2 cellular contexts compared by ENCODE assay signal in the genomic region with DNA sequence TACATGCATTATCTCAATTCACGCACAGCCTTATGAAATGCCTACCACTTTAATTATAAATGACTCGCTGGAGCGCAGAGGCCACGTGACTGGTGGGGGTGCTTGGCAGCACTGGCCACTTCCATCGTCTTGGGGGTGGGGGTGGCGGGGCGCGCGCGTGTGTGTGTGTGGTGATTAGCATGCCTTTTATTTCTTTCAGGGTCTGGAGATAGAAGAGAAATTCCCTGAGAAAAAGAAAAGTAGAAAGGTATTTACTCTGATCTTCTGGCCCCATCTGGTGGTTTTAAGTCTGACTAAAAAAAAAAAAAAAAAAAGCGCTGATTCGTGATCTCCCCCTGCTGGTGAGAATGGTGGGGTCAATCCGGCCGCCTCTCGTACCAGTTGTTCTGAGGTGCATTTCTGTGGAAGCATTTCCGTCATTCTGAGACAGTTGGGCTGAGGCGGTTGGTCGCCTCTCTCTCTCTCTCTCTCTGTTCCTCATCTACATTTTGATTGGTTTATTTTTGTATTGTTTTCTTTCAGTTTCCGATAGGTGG.
TF ChIP-seq lines count a peak whose summit lies in the region.

A gene with protein sequence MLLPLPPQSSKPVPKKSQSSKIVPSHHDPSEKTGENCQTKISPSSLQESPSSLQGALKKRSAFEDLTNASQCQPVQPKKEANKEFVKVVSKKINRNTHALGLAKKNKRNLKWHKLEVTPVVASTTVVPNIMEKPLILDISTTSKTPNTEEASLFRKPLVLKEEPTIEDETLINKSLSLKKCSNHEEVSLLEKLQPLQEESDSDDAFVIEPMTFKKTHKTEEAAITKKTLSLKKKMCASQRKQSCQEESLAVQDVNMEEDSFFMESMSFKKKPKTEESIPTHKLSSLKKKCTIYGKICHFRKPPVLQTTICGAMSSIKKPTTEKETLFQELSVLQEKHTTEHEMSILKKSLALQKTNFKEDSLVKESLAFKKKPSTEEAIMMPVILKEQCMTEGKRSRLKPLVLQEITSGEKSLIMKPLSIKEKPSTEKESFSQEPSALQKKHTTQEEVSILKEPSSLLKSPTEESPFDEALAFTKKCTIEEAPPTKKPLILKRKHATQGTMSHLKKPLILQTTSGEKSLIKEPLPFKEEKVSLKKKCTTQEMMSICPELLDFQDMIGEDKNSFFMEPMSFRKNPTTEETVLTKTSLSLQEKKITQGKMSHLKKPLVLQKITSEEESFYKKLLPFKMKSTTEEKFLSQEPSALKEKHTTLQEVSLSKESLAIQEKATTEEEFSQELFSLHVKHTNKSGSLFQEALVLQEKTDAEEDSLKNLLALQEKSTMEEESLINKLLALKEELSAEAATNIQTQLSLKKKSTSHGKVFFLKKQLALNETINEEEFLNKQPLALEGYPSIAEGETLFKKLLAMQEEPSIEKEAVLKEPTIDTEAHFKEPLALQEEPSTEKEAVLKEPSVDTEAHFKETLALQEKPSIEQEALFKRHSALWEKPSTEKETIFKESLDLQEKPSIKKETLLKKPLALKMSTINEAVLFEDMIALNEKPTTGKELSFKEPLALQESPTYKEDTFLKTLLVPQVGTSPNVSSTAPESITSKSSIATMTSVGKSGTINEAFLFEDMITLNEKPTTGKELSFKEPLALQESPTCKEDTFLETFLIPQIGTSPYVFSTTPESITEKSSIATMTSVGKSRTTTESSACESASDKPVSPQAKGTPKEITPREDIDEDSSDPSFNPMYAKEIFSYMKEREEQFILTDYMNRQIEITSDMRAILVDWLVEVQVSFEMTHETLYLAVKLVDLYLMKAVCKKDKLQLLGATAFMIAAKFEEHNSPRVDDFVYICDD (N-terminal part only) (plus strand): TSS at position 402 of the 536 bp plus-strand sequence. CDS start 80,399 bp downstream, outside the sequence.

TF ChIP-seq in HEK293, 187 proteins besides CTCF, POLR2A, EP300 and RAD21 (continued from another document and continues in another):
- no peak for TF ChIP-seq ZNF830 (tag by site-specific recombination; IDR thresholded peaks at IDR 0.05; ENCODE audit: low read depth)
- no peak for TF ChIP-seq YY1 (tag by site-specific recombination; IDR thresholded peaks at IDR 0.05)
- no peak for TF ChIP-seq ZNF664 (tag by site-specific recombination; IDR thresholded peaks at IDR 0.05)
- TF ChIP-seq, protein P1, sequence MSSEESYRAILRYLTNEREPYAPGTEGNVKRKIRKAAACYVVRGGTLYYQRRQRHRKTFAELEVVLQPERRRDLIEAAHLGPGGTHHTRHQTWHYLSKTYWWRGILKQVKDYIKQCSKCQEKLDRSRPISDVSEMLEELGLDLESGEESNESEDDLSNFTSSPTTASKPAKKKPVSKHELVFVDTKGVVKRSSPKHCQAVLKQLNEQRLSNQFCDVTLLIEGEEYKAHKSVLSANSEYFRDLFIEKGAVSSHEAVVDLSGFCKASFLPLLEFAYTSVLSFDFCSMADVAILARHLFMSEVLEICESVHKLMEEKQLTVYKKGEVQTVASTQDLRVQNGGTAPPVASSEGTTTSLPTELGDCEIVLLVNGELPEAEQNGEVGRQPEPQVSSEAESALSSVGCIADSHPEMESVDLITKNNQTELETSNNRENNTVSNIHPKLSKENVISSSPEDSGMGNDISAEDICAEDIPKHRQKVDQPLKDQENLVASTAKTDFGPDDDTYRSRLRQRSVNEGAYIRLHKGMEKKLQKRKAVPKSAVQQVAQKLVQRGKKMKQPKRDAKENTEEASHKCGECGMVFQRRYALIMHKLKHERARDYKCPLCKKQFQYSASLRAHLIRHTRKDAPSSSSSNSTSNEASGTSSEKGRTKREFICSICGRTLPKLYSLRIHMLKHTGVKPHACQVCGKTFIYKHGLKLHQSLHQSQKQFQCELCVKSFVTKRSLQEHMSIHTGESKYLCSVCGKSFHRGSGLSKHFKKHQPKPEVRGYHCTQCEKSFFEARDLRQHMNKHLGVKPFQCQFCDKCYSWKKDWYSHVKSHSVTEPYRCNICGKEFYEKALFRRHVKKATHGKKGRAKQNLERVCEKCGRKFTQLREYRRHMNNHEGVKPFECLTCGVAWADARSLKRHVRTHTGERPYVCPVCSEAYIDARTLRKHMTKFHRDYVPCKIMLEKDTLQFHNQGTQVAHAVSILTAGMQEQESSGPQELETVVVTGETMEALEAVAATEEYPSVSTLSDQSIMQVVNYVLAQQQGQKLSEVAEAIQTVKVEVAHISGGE (tag by site-specific recombination; conservative IDR thresholded peaks at IDR 0.05; ENCODE audit: low read depth) = no peak
- no peak for TF ChIP-seq ZFP37 (tag by site-specific recombination; IDR thresholded peaks at IDR 0.05)
- TF ChIP-seq ZNF571 (tag by site-specific recombination; IDR thresholded peaks at IDR 0.05) = no peak
- TF ChIP-seq ZNF354C (tag by site-specific recombination; IDR thresholded peaks at IDR 0.05; ENCODE audit: borderline replicate concordance, low read depth) = no peak
- peak; percentile 13 for TF ChIP-seq SETDB1 (IDR thresholded peaks at IDR 0.05; ENCODE audit: insufficient read length, low read length)
- peak; percentile 58 for TF ChIP-seq ZNF654 (tag by site-specific recombination; IDR thresholded peaks at IDR 0.05; ENCODE audit: low read depth)
- TF ChIP-seq IKZF3 (tag by site-specific recombination; IDR thresholded peaks at IDR 0.05) = no peak
- no peak for TF ChIP-seq ZNF175 (tag by site-specific recombination; IDR thresholded peaks at IDR 0.05)
- TF ChIP-seq, protein P2, sequence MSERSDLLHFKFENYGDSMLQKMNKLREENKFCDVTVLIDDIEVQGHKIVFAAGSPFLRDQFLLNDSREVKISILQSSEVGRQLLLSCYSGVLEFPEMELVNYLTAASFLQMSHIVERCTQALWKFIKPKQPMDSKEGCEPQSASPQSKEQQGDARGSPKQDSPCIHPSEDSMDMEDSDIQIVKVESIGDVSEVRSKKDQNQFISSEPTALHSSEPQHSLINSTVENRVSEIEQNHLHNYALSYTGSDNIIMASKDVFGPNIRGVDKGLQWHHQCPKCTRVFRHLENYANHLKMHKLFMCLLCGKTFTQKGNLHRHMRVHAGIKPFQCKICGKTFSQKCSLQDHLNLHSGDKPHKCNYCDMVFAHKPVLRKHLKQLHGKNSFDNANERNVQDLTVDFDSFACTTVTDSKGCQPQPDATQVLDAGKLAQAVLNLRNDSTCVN (tag by site-specific recombination; optimal IDR thresholded peaks at IDR 0.05) = peak; percentile 55
- TF ChIP-seq, protein P3, sequence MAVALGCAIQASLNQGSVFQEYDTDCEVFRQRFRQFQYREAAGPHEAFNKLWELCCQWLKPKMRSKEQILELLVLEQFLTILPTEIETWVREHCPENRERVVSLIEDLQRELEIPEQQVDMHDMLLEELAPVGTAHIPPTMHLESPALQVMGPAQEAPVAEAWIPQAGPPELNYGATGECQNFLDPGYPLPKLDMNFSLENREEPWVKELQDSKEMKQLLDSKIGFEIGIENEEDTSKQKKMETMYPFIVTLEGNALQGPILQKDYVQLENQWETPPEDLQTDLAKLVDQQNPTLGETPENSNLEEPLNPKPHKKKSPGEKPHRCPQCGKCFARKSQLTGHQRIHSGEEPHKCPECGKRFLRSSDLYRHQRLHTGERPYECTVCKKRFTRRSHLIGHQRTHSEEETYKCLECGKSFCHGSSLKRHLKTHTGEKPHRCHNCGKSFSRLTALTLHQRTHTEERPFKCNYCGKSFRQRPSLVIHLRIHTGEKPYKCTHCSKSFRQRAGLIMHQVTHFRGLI (tag by site-specific recombination; IDR thresholded peaks at IDR 0.05) = peak; percentile 97
- TF ChIP-seq WT1 (tag by site-specific recombination; IDR thresholded peaks at IDR 0.05) = no peak
- no peak for TF ChIP-seq ZFP69B (tag by site-specific recombination; IDR thresholded peaks at IDR 0.05)
- no peak for TF ChIP-seq ZBTB20 (tag by site-specific recombination; IDR thresholded peaks at IDR 0.05)
- TF ChIP-seq REPIN1 (tag by site-specific recombination; IDR thresholded peaks at IDR 0.05; ENCODE audit: low read depth) = no peak
- no peak for TF ChIP-seq ZNF155 (tag by site-specific recombination; IDR thresholded peaks at IDR 0.05)

TF ChIP-seq in SK-N-SH, 30 proteins besides CTCF, POLR2A, EP300 and RAD21 (continued from another document and continues in another):
- TF ChIP-seq, protein P4, sequence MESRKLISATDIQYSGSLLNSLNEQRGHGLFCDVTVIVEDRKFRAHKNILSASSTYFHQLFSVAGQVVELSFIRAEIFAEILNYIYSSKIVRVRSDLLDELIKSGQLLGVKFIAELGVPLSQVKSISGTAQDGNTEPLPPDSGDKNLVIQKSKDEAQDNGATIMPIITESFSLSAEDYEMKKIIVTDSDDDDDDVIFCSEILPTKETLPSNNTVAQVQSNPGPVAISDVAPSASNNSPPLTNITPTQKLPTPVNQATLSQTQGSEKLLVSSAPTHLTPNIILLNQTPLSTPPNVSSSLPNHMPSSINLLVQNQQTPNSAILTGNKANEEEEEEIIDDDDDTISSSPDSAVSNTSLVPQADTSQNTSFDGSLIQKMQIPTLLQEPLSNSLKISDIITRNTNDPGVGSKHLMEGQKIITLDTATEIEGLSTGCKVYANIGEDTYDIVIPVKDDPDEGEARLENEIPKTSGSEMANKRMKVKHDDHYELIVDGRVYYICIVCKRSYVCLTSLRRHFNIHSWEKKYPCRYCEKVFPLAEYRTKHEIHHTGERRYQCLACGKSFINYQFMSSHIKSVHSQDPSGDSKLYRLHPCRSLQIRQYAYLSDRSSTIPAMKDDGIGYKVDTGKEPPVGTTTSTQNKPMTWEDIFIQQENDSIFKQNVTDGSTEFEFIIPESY (IDR thresholded peaks at IDR 0.05; ENCODE audit: borderline replicate concordance, low read depth) = no peak
- TF ChIP-seq, protein P5, sequence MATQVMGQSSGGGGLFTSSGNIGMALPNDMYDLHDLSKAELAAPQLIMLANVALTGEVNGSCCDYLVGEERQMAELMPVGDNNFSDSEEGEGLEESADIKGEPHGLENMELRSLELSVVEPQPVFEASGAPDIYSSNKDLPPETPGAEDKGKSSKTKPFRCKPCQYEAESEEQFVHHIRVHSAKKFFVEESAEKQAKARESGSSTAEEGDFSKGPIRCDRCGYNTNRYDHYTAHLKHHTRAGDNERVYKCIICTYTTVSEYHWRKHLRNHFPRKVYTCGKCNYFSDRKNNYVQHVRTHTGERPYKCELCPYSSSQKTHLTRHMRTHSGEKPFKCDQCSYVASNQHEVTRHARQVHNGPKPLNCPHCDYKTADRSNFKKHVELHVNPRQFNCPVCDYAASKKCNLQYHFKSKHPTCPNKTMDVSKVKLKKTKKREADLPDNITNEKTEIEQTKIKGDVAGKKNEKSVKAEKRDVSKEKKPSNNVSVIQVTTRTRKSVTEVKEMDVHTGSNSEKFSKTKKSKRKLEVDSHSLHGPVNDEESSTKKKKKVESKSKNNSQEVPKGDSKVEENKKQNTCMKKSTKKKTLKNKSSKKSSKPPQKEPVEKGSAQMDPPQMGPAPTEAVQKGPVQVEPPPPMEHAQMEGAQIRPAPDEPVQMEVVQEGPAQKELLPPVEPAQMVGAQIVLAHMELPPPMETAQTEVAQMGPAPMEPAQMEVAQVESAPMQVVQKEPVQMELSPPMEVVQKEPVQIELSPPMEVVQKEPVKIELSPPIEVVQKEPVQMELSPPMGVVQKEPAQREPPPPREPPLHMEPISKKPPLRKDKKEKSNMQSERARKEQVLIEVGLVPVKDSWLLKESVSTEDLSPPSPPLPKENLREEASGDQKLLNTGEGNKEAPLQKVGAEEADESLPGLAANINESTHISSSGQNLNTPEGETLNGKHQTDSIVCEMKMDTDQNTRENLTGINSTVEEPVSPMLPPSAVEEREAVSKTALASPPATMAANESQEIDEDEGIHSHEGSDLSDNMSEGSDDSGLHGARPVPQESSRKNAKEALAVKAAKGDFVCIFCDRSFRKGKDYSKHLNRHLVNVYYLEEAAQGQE (IDR thresholded peaks at IDR 0.05; ENCODE audit: low read depth, low read length) = no peak
- TF ChIP-seq FOXM1 (IDR thresholded peaks at IDR 0.05; ENCODE audit: low read depth) (peak; percentile 70; the same call in 1 of the 2 replicates), TAF1 (IDR thresholded peaks at IDR 0.05; ENCODE audit: borderline replicate concordance, low read depth, low read length) (no peak), TEAD4 (IDR thresholded peaks at IDR 0.05; ENCODE audit: borderline replicate concordance, insufficient read depth) (no peak), GATA2 (CRISPR knock-in tag; IDR thresholded peaks at IDR 0.05) (no peak), MXI1 (IDR thresholded peaks at IDR 0.05; ENCODE audit: low read depth, low read length) (no peak), EZH2phosphoT487 (IDR thresholded peaks at IDR 0.05; ENCODE audit: borderline replicate concordance, low read depth) (no peak), RFX5 (IDR thresholded peaks at IDR 0.05; ENCODE audit: low read length) (no peak), POLR2AphosphoS5 (IDR thresholded peaks at IDR 0.05; ENCODE audit: low read depth, low read length) (no peak), CHD2 (IDR thresholded peaks at IDR 0.05; ENCODE audit: low read length, partially characterized antibody) (peak; percentile 36), RXRA (IDR thresholded peaks at IDR 0.05; ENCODE audit: borderline replicate concordance, low read depth) (no peak), NRF1 (IDR thresholded peaks at IDR 0.05; ENCODE audit: low read depth, low read length) (no peak), FOXJ3 (CRISPR knock-in tag; IDR thresholded peaks at IDR 0.05) (no peak), FOSL2 (IDR thresholded peaks at IDR 0.05; ENCODE audit: borderline replicate concordance, low read depth) (no peak), ELF1 (IDR thresholded peaks at IDR 0.05) (no peak), MEF2A (IDR thresholded peaks at IDR 0.05; ENCODE audit: borderline replicate concordance, low read depth) (no peak), RCOR1 (IDR thresholded peaks at IDR 0.05; ENCODE audit: low read length) (peak; percentile 30; the same call in 1 of the 2 replicates), NFIC (IDR thresholded peaks at IDR 0.05; ENCODE audit: borderline replicate concordance) (no peak), GABPA (IDR thresholded peaks at IDR 0.05; ENCODE audit: low read depth) (no peak), SIN3A (IDR thresholded peaks at IDR 0.05; ENCODE audit: borderline replicate concordance, low read depth, low read length) (no peak), TCF12 (IDR thresholded peaks at IDR 0.05) (no peak), JUND (IDR thresholded peaks at IDR 0.05) (no peak)
- TF ChIP-seq, protein P6, sequence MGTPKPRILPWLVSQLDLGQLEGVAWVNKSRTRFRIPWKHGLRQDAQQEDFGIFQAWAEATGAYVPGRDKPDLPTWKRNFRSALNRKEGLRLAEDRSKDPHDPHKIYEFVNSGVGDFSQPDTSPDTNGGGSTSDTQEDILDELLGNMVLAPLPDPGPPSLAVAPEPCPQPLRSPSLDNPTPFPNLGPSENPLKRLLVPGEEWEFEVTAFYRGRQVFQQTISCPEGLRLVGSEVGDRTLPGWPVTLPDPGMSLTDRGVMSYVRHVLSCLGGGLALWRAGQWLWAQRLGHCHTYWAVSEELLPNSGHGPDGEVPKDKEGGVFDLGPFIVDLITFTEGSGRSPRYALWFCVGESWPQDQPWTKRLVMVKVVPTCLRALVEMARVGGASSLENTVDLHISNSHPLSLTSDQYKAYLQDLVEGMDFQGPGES (IDR thresholded peaks at IDR 0.05; ENCODE audit: low read depth, low read length) = no peak
- TF ChIP-seq, protein P7, sequence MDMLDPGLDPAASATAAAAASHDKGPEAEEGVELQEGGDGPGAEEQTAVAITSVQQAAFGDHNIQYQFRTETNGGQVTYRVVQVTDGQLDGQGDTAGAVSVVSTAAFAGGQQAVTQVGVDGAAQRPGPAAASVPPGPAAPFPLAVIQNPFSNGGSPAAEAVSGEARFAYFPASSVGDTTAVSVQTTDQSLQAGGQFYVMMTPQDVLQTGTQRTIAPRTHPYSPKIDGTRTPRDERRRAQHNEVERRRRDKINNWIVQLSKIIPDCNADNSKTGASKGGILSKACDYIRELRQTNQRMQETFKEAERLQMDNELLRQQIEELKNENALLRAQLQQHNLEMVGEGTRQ (IDR thresholded peaks at IDR 0.05; ENCODE audit: borderline replicate concordance, low read depth, low read length) = 0 out of 2 replicates have a peak, but pooled peaks have one; percentile 38
- TF ChIP-seq, protein P8, sequence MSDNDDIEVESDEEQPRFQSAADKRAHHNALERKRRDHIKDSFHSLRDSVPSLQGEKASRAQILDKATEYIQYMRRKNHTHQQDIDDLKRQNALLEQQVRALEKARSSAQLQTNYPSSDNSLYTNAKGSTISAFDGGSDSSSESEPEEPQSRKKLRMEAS (IDR thresholded peaks at IDR 0.05; ENCODE audit: low read depth) = peak; percentile 65
